ENCODE assay signal across 9 cellular contexts in the genomic region with DNA sequence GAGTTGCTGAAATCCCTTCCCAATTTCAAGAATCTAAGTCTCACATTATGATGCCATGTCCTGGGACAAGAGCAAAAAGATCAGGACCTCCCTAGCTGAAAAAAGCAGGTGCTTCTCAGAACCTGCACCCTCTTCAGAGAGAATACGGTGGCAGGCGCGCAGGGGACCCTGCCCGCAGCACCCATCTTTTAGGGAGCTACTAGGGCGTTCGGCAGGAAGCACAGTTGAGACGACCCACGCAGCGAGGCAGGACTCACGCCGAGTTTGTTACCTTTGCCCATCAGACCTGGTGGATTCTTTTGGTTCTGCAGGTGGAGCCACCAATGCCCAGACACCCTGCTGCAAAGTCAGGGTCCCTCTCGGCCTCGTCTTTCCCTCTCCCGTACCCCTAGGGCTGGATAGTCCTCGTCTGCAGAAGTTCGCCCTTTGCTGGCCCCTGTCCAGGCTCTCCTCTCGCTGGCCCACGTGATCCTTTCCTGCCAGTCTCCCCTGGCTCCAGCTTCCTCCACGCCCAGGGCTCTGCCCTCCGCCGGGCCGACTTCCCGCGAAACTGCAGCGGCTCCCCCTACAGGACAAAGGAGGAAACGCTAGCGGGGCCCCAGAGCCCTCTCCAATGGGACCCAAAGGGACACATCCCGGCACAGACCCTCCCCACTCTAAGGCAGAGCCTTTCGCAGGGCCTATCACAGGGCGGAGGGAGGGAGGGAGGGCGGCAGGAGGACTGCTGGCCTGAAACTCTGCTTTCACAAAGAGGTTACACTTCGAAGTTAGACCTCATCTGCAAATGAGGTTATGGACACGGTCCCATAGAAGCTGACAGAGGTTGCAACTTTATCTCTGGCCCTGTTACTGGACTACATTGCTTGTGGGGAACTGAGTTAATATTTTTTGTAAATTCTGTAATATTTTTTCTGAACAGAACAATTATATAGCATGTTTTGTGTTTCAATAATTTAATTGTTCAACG. TPM values are rescaled to one million over a fixed set of nuclear protein-coding genes. Genes with fewer than 3 reads are reported as not detected.
DNase-seq lines count a peak whose midpoint lies in the region; ATAC-seq and TF ChIP-seq lines count a peak whose summit lies in the region.
"Had no signal": no experiment of that assay in that cellular context is flagged by ENCODE, and none has a peak within 500 bp of the region (broad histone marks: within the 10 kb centered on the region; RNA-seq: fewer than 3 reads in every experiment).

No MANE protein-coding gene starts in this region.

- TF ChIP-seq CTCF in OCI-LY7 (conservative IDR thresholded peaks at IDR 0.05; ENCODE audit: low read length), result peak; percentile 87
- peak; percentile 35 to 90 (median 82) for TF ChIP-seq CTCF in esophagus squamous epithelium (IDR thresholded peaks at IDR 0.05)

- H3K27ac ChIP-seq in OCI-LY7 (ENCODE audit: low read depth, low read length, poor library complexity, severe bottlenecking), result no peak overlapping the region
- H3K27ac ChIP-seq in esophagus squamous epithelium, result no peak overlapping the region

- H3K4me1 Mint-ChIP-seq in naive thymus-derived CD8-positive, alpha-beta T cell, result peaks cover 5 to 24% (median 16%) of the 10 kb centered on the region in 4 donors

- H3K27me3 ChIP-seq in esophagus squamous epithelium, result peaks cover 0 to 30% (median 0%) of the 10 kb centered on the region in 4 donors

- H3K36me3 Mint-ChIP-seq in naive thymus-derived CD8-positive, alpha-beta T cell, result peaks cover 0 to 10% (median 2%) of the 10 kb centered on the region in 3 donors

- H3K79me2 ChIP-seq in OCI-LY7 (ENCODE audit: insufficient read depth, low read depth, low read length), result no peaks in the 10 kb centered on the region

- no peaks in the 10 kb centered on the region for H3K36me3 ChIP-seq in OCI-LY7 (ENCODE audit: insufficient read depth, low read length)
- no peaks in the 10 kb centered on the region for H3K36me3 ChIP-seq in esophagus squamous epithelium

- DNase-seq in GM04504 (ENCODE audit: low read depth) (peak; percentile 22), OCI-LY7 (ENCODE audit: low spot score) (peak; percentile 71), activated T-cell treated with anti-CD3 and anti-CD28 coated beads for 4 hours (peak; percentile 54), esophagus squamous epithelium (lab: John Stamatoyannopoulos, UW) (no peak), T1000 (lab: John Stamatoyannopoulos, UW) (no peak)
- peak; percentile 20 to 82 (median 66) for DNase-seq in naive thymus-derived CD8-positive, alpha-beta T cell
- DNase-seq in stimulated activated naive CD4-positive, alpha-beta T cell treated with Interleukin-2 at 50 U/mL for 16 hours (lab: John Stamatoyannopoulos, UW), result peak; percentile 49

- no peak overlapping the region for H3K4me3 ChIP-seq in OCI-LY7 (ENCODE audit: low read depth, low read length, poor library complexity, severe bottlenecking)
- H3K4me3 ChIP-seq in esophagus squamous epithelium, result peak overlapping the region in 1 of 4 donors; percentile 13

- H3K9me3 ChIP-seq in OCI-LY7 (ENCODE audit: low read length) (no peaks in the 10 kb centered on the region), esophagus squamous epithelium (no peaks in the 10 kb centered on the region)

- 22 to 23% methylated on average over 8 to 13 of the region's 34 CpGs for WGBS in esophagus squamous epithelium, 2 donors

- peak; percentile 79 for ATAC-seq in HG02981 (IDR thresholded peaks at IDR 0.05; ENCODE audit: unreplicated experiment)
- ATAC-seq in naive thymus-derived CD8-positive, alpha-beta T cell, result peak; percentile 73 to 92

- no TSS peak for BruUV-seq in OCI-LY7 (replicated peaks; lab: Mats Ljungman, UMichigan)

- H2AFZ ChIP-seq in OCI-LY7 (ENCODE audit: low read length), result peak overlapping the region; percentile 31

- H3K9me2 ChIP-seq in OCI-LY7 (ENCODE audit: insufficient read depth, low read length), result no peaks in the 10 kb centered on the region

- peaks cover 51 to 90% (median 66%) of the 10 kb centered on the region in 5 donors for H3K27me3 Mint-ChIP-seq in naive thymus-derived CD8-positive, alpha-beta T cell

- intact Hi-C loops in OCI-LY7 (cut with micrococcal nuclease; ENCODE audit: unreplicated experiment) (loop anchor here (1.0 to 5.0 kb wide), 3 partner anchors 67 to 245 kb away; a partner anchor contains a TSS), esophagus squamous epithelium (cut with DNase I) (no loop called here)

- POLR2A ChIA-PET in OCI-LY7 (lab: Charles Lee), result interaction anchor here (1.4 kb wide), 1 partner anchor 117 kb away, joined by 3 read pairs; no protein-coding TSS in a partner anchor
- POLR2A ChIA-PET in naive thymus-derived CD8-positive, alpha-beta T cell (lab: Charles Lee), result interaction anchor here (1.1 kb wide), 1 partner anchor 246 kb away, joined by 3 read pairs; a partner anchor contains a TSS

- CTCF ChIA-PET in OCI-LY7 (lab: Charles Lee; ENCODE audit: unreplicated experiment), result interaction anchor here (0.5 to 1.0 kb wide), 3 partner anchors 23 to 66 kb away, joined by 3 to 5 read pairs (median 4); no protein-coding TSS in a partner anchor

- H3K4me3 Mint-ChIP-seq in naive thymus-derived CD8-positive, alpha-beta T cell, result peak overlapping the region in 8 of 10 donors; percentile 25 to 66 (median 48)
- H3K4me3 Mint-ChIP-seq: dendritic cell treated with granulocyte-macrophage colony-stimulating factor and Interleukin-4, amounts not matched to agents 40 ng/mL and 50 ng/mL, for 4 days had no signal

- no peak for TF ChIP-seq POLR2A in esophagus squamous epithelium (IDR thresholded peaks at IDR 0.05)

- H3K9me3 Mint-ChIP-seq in naive thymus-derived CD8-positive, alpha-beta T cell, result peaks cover 0 to 6% (median 0%) of the 10 kb centered on the region in 9 donors

- H3K4me1 ChIP-seq in OCI-LY7 (ENCODE audit: insufficient read depth, low read length, poor library complexity, severe bottlenecking) (peaks cover 7% of the 10 kb centered on the region), esophagus squamous epithelium (peaks cover 0 to 9% (median 4%) of the 10 kb centered on the region in 3 donors)

- H4K20me1 ChIP-seq in OCI-LY7 (ENCODE audit: insufficient read depth, low read length), result no peaks in the 10 kb centered on the region

- H3K27ac Mint-ChIP-seq in naive thymus-derived CD8-positive, alpha-beta T cell, result no peak overlapping the region
- H3K27ac Mint-ChIP-seq: dendritic cell treated with granulocyte-macrophage colony-stimulating factor and Interleukin-4, amounts not matched to agents 40 ng/mL and 50 ng/mL, for 4 days had no signal

- H3K4me2 ChIP-seq in OCI-LY7 (ENCODE audit: low read length), result peak overlapping the region; percentile 56; the same call in 1 of the 2 replicates

RNA-seq across cellular contexts. Expression of a gene that starts 28.8 kb away (rescaled TPM):
- not detected in 2 replicates for total RNA-seq in OCI-LY7 (2014; rRNA removed; shearing (Covaris generic))
- total RNA-seq in OCI-LY7 (2022), result 0.25 TPM in 1 of 2 replicates, not detected in the other
- total RNA-seq in esophagus squamous epithelium, result not detected
- not detected for total RNA-seq in naive thymus-derived CD8-positive, alpha-beta T cell
- not detected for polyA plus RNA-seq in naive thymus-derived CD8-positive, alpha-beta T cell

Comparison
In these comparisons a context has a peak if more than half of its experiments do, and no peak if none do; other contexts are left out.
1. DNase-seq: peak in GM04504 (single experiment), OCI-LY7 (single experiment), activated T-cell treated with anti-CD3 and anti-CD28 coated beads for 4 hours (single experiment), naive thymus-derived CD8-positive, alpha-beta T cell (10 of 10) and stimulated activated naive CD4-positive, alpha-beta T cell treated with Interleukin-2 at 50 U/mL for 16 hours (single experiment); none in esophagus squamous epithelium (single experiment) and T1000 (single experiment).